Comparison of ENCODE assay signal across 34 cellular contexts in genomic region chr5:79577693-79578092, GRCh38.
"Had no signal": no experiment of that assay in that cellular context is flagged by ENCODE, and none has a peak within 500 bp of the region (broad histone marks: within the 10 kb centered on the region; RNA-seq: fewer than 3 reads in every experiment).

No MANE protein-coding gene starts in this region.

- H3K4me3 Mint-ChIP-seq: activated CD4-positive, alpha-beta T cell treated with anti-CD3 and anti-CD28 coated beads, Interleukin-2, amount 10 ng/mL, durations not matched to agents 24 days and 14 days; activated CD8-positive, alpha-beta T cell treated with anti-CD3 and anti-CD28 coated beads for 36 hours; activated naive CD4-positive, alpha-beta T cell treated with anti-CD3 and anti-CD28 coated beads, Interleukin-2, amount 50 U/mL, for 24 hours; activated naive CD8-positive, alpha-beta T cell treated with anti-CD3 and anti-CD28 coated beads, Interleukin-2, amount 10 ng/mL, durations not matched to agents 7 days and 5 days; activated T-cell treated with anti-CD3 and anti-CD28 coated beads, Interleukin-2, amount 50 U/mL, for 24 hours; central memory CD8-positive, alpha-beta T cell had no signal

- H3K4me1 ChIP-seq: ascending aorta, Peyer's patch had no signal

- H3K27ac Mint-ChIP-seq: activated CD4-positive, alpha-beta T cell treated with anti-CD3 and anti-CD28 coated beads, Interleukin-2, amount 10 ng/mL, durations not matched to agents 24 days and 14 days; activated CD8-positive, alpha-beta T cell treated with anti-CD3 and anti-CD28 coated beads for 36 hours; activated naive CD4-positive, alpha-beta T cell treated with anti-CD3 and anti-CD28 coated beads, Interleukin-2, amount 50 U/mL, for 24 hours; activated naive CD8-positive, alpha-beta T cell treated with anti-CD3 and anti-CD28 coated beads, Interleukin-2, amount 10 ng/mL, durations not matched to agents 7 days and 5 days; activated T-cell treated with anti-CD3 and anti-CD28 coated beads, Interleukin-2, amount 50 U/mL, for 24 hours; activated T-helper 2 cell treated with anti-CD3 and anti-CD28 coated beads, Interferon-gamma antibody, Interleukin-2, Interleukin-4, amounts not matched to agents 10 μg/mL and 5 μg/mL and 100 μg/mL, durations not matched to agents 14 hours and 24 hours and 36 hours had no signal

- ATAC-seq: activated CD8-positive, alpha-beta T cell treated with anti-CD3 and anti-CD28 coated beads for 36 hours; PC-3 had no signal

- H3K4me1 Mint-ChIP-seq: activated CD4-positive, alpha-beta T cell treated with anti-CD3 and anti-CD28 coated beads, Interleukin-2, amount 10 ng/mL, durations not matched to agents 24 days and 14 days; activated naive CD4-positive, alpha-beta T cell treated with anti-CD3 and anti-CD28 coated beads, Interleukin-2, amount 50 U/mL, for 24 hours; central memory CD8-positive, alpha-beta T cell had no signal

- H3K27me3 Mint-ChIP-seq: activated naive CD8-positive, alpha-beta T cell treated with anti-CD3 and anti-CD28 coated beads, Interleukin-2, amount 10 ng/mL, durations not matched to agents 7 days and 5 days had no signal

- DNase-seq: activated CD4-positive, alpha-beta T cell treated with anti-CD3 and anti-CD28 coated beads for 1 hour; activated CD4-positive, alpha-beta T cell treated with anti-CD3 and anti-CD28 coated beads, Interleukin-2, amount 10 ng/mL, durations not matched to agents 24 days and 14 days; activated CD4-positive, alpha-beta T cell treated with anti-CD3 and anti-CD28 coated beads, Interleukin-2, amount 50 U/mL, for 4 hours; activated CD4-positive, CD25-positive, alpha-beta regulatory T cell; activated CD8-positive, alpha-beta T cell treated with anti-CD3 and anti-CD28 coated beads for 36 hours; activated gamma-delta T cell; activated naive CD4-positive, alpha-beta T cell treated with Interleukin-2 at 50 U/mL for 16 hours; activated naive CD8-positive, alpha-beta T cell treated with anti-CD3 and anti-CD28 coated beads, Interleukin-2, amount 10 ng/mL, durations not matched to agents 7 days and 5 days; activated T-cell treated with anti-CD3 and anti-CD28 coated beads, Interleukin-2, amount 50 U/mL, for 24 hours; amygdala; Karpas-422; NCI-H1105; NCI-H1417 treated with DMSO at 0.1 percent for 48 hours; NCI-H187 treated with DMSO at 0.1 percent for 48 hours; NCI-H2081; NCI-H2171 treated with DMSO at 0.1 percent for 48 hours; NCI-H2227 treated with DMSO at 0.1 percent for 48 hours; NCI-H446; NCI-H510A treated with DMSO at 0.1 percent for 48 hours; NCI-H69; NCI-H82; PC-3; Peyer's patch; RPMI8226; SW 1271; T-helper 1 cell; T-helper 2 cell; T-helper 9 cell; WERI-Rb-1 had no signal

- H3K9me3 ChIP-seq: ascending aorta had no signal

- H3K27ac ChIP-seq: ascending aorta, cardiac muscle cell, Peyer's patch, WERI-Rb-1 had no signal

- H3K27me3 ChIP-seq: ascending aorta, cardiac muscle cell, Peyer's patch had no signal
